5 cellular contexts compared by ENCODE assay signal in genomic region chrX:51163730-51164129, GRCh38.
"Had no signal": no experiment of that assay in that cellular context is flagged by ENCODE, and none has a peak within 500 bp of the region (broad histone marks: within the 10 kb centered on the region; RNA-seq: fewer than 3 reads in every experiment).

No MANE protein-coding gene starts in this region.

- H3K27ac ChIP-seq: HL-60 had no signal

- H3K4me3 ChIP-seq: K562 had no signal

- DNase-seq: IMR-90, KBM-7 had no signal

- ATAC-seq: HepG2, K562 had no signal
